ENCODE assay signal across 8 cellular contexts in the genomic region with DNA sequence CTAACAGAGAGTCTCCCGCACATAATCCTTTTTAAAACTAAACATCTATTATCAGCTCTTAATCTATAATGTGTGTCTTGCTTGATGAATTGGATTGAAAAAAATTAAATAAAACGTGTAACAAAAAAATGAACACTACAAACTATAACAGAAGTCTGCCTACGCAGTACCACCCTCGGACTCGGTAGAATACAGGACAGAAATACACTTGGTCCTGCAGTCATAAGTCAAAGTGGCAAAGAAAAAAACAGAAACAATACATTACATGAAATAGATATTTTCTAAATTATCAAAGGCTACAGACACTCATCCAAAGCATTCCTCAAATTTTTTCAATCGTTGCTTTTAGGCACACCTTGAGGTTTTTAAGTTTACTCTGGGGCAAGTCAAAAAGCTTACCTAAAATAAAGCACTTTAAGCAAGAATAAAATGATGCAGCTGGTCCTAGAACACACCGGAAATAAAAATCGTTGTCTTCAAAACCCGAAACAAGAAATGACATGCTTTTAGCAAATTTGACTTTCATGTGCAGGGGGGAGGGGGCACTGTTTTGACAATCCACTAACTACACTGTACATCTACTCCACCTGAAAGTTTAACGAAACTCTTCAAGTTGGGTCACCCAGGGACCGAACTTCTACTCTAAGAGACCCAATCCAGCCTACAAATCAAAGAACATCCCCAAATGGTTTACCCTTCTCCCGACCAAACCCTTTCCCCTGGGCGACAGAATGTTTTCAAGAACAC. TPM values are rescaled to one million over a fixed set of nuclear protein-coding genes. Genes with fewer than 3 reads are reported as not detected.
A peak's percentile ranks its signal among the peaks of the same experiment; 100 is the strongest.
DNase-seq lines count a peak whose midpoint lies in the region; ATAC-seq and TF ChIP-seq lines count a peak whose summit lies in the region.

No MANE protein-coding gene starts in this region.

- H3K9ac ChIP-seq in MM.1S (ENCODE audit: low read length) = peak overlapping the region; percentile 89

- H3K4me1 ChIP-seq in MM.1S (ENCODE audit: low read length) (peaks cover 19% of the 10 kb centered on the region), left lung (peaks cover 8 to 48% of the 10 kb centered on the region in 2 donors)

- TF ChIP-seq CTCF in MM.1S (IDR thresholded peaks at IDR 0.05; ENCODE audit: low read length) (no peak), left lung (IDR thresholded peaks at IDR 0.05) (no peak)

- H3K27me3 ChIP-seq in MM.1S (replicated peaks; ENCODE audit: insufficient read depth, low read length) (no peaks in the 10 kb centered on the region), left lung (no peaks in the 10 kb centered on the region)

- peak overlapping the region; percentile 89 for H3K4me3 ChIP-seq in MM.1S (ENCODE audit: low read length)
- H3K4me3 ChIP-seq in left lung = peak overlapping the region; percentile 80 to 85

- H3K79me2 ChIP-seq in MM.1S (ENCODE audit: low read length) = peaks cover 64% of the 10 kb centered on the region

- ATAC-seq in GM19324 (IDR thresholded peaks at IDR 0.05; ENCODE audit: low FRiP score, unreplicated experiment) (peak; percentile 2), left lung (no peak), HG03460 (IDR thresholded peaks at IDR 0.05; ENCODE audit: unreplicated experiment) (no peak)

- intact Hi-C loops in left lung (cut with DNase I) = no loop called here

- no peaks in the 10 kb centered on the region for H3K9me2 ChIP-seq in MM.1S (replicated peaks; ENCODE audit: insufficient read depth, low read length)

- peak overlapping the region; percentile 88 for H3K27ac ChIP-seq in MM.1S (ENCODE audit: low read length)
- H3K27ac ChIP-seq in angular gyrus (ENCODE audit: low read depth, low read length) = peak overlapping the region; percentile 95
- H3K27ac ChIP-seq in left lung = peak overlapping the region; percentile 96 to 98

- DNase-seq in MM.1S = peak; percentile 72
- DNase-seq in left lung = no peak
- peak in 5 of 6 experiments; percentile 33 to 61 (median 58) for DNase-seq in stimulated activated naive CD4-positive, alpha-beta T cell (lab: John Stamatoyannopoulos, UW)
- DNase-seq in islet precursor cell = no peak
- DNase-seq in SW 1271 (lab: John Stamatoyannopoulos, UW) = no peak

- H2AFZ ChIP-seq in MM.1S (ENCODE audit: low read length) = peak overlapping the region; percentile 43

- peaks cover 23% of the 10 kb centered on the region for H3F3A ChIP-seq in MM.1S (ENCODE audit: insufficient read depth, low read length)

- no peaks in the 10 kb centered on the region for H3K9me3 ChIP-seq in MM.1S (replicated peaks; ENCODE audit: insufficient read depth, low read length)
- no peaks in the 10 kb centered on the region for H3K9me3 ChIP-seq in left lung

- peak overlapping the region; percentile 91 for H3K4me2 ChIP-seq in MM.1S (ENCODE audit: low read depth, low read length)

- H4K20me1 ChIP-seq in MM.1S (ENCODE audit: insufficient read depth, low read length) = peaks cover 9% of the 10 kb centered on the region

- H3K36me3 ChIP-seq in MM.1S (replicated peaks; ENCODE audit: insufficient read depth, low read length) (0 out of 2 replicates have a peak, but pooled peaks cover 3% of the 10 kb centered on the region), left lung (no peaks in the 10 kb centered on the region)

RNA-seq across cellular contexts. Expression of gene ADAM10, which starts 1.3 kb away (rescaled TPM):
- 100 to 1,000 TPM; 142 to 167 TPM for total RNA-seq in left lung

RNA-seq across cellular contexts. Expression of gene MINDY2, which starts 22.9 kb away (rescaled TPM):
- total RNA-seq in left lung = 10 to 100 TPM; 20.6 to 23.5 TPM

Comparison
In these comparisons a context has a peak if more than half of its experiments do, and no peak if none do; other contexts are left out.
1. DNase-seq: peak in MM.1S (single experiment) and stimulated activated naive CD4-positive, alpha-beta T cell (5 of 6); none in left lung (0 of 2), islet precursor cell (single experiment) and SW 1271 (0 of 2).
2. Peak in every context shown above with its lines, with median percentiles within 50 percentile points of each other: H3K27ac ChIP-seq.